Comparison of ENCODE assay signal across 17 cellular contexts in genomic region chr16:31513126-31513525, GRCh38. TPM values are rescaled to one million over a fixed set of nuclear protein-coding genes. Genes with fewer than 3 reads are reported as not detected.
DNase-seq lines count a peak whose midpoint lies in the region; ATAC-seq and TF ChIP-seq lines count a peak whose summit lies in the region.
"Had no signal": no experiment of that assay in that cellular context is flagged by ENCODE, and none has a peak within 500 bp of the region (broad histone marks: within the 10 kb centered on the region; RNA-seq: fewer than 3 reads in every experiment).

No MANE protein-coding gene starts in this region.

- H3K4me1 ChIP-seq in Loucy (ENCODE audit: insufficient read depth, low read length, poor library complexity, severe bottlenecking) (peaks cover 30% of the 10 kb centered on the region), adipocyte (ENCODE audit: control insufficient read depth, insufficient read depth, low read length) (peaks cover 9% of the 10 kb centered on the region), foreskin keratinocyte (peaks cover 5% of the 10 kb centered on the region), testis (peaks cover 9% of the 10 kb centered on the region)

- 75 to 93% methylated on average over 6 of the region's 6 CpGs for WGBS in testis, 2 donors

- H2AFZ ChIP-seq in Loucy (ENCODE audit: low read length), result no peak overlapping the region
- H2AFZ ChIP-seq: parathyroid adenoma had no signal

- 0 out of 2 replicates have a peak, but pooled peaks cover 3% of the 10 kb centered on the region for H3F3A ChIP-seq in Loucy (ENCODE audit: low read depth)

- no peaks in the 10 kb centered on the region for H4K20me1 ChIP-seq in Loucy (ENCODE audit: insufficient read depth, low read length, poor library complexity, severe bottlenecking)

- TF ChIP-seq CTCF in AG09309 (IDR thresholded peaks at IDR 0.05; ENCODE audit: control insufficient read depth, insufficient read depth, low read depth, low read length, missing control alignments), result no peak
- no peak for TF ChIP-seq CTCF in Loucy (conservative IDR thresholded peaks at IDR 0.05; ENCODE audit: low read length)
- TF ChIP-seq CTCF in foreskin keratinocyte (conservative IDR thresholded peaks at IDR 0.05), result no peak
- TF ChIP-seq CTCF in testis (IDR thresholded peaks at IDR 0.05), result no peak

- H3K27me3 ChIP-seq in Loucy (ENCODE audit: insufficient read depth, low read length, poor library complexity, severe bottlenecking) (no peaks in the 10 kb centered on the region), adipocyte (replicated peaks; ENCODE audit: control insufficient read depth, insufficient read depth, low read length) (no peaks in the 10 kb centered on the region), foreskin keratinocyte (no peaks in the 10 kb centered on the region), testis (no peaks in the 10 kb centered on the region)

- peak overlapping the region; percentile 25 for H3K4me2 ChIP-seq in Loucy (ENCODE audit: low read depth, low read length, poor library complexity, severe bottlenecking)

- H3K9ac ChIP-seq in Loucy (ENCODE audit: low read depth, low read length, poor library complexity, severe bottlenecking) (peak overlapping the region; percentile 17), adipocyte (ENCODE audit: low read length) (no peak overlapping the region)
- H3K9ac ChIP-seq: parathyroid adenoma had no signal

- intact Hi-C loops in testis (cut with DNase I; ENCODE audit: low total_unique reads), result no loop called here

- no peak overlapping the region for H3K4me3 ChIP-seq in AG09309 (ENCODE audit: control insufficient read depth, low read depth, low read length)
- H3K4me3 ChIP-seq in Loucy (ENCODE audit: low read length, poor library complexity, severe bottlenecking), result no peak overlapping the region
- H3K4me3 ChIP-seq in adipocyte (ENCODE audit: low read length), result no peak overlapping the region
- H3K4me3 ChIP-seq in testis, result no peak overlapping the region
- H3K4me3 ChIP-seq: gastrocnemius medialis, mucosa of descending colon had no signal

- peak; percentile 24 for ATAC-seq in foreskin keratinocyte
- ATAC-seq in HG03095 (IDR thresholded peaks at IDR 0.05; ENCODE audit: unreplicated experiment), result no peak
- ATAC-seq: gastrocnemius medialis, mucosa of descending colon had no signal

- peaks cover 17% of the 10 kb centered on the region for H3K79me2 ChIP-seq in Loucy (ENCODE audit: insufficient read depth, low read length)

- H3K36me3 ChIP-seq in Loucy (ENCODE audit: insufficient read depth, low read length) (no peaks in the 10 kb centered on the region), adipocyte (ENCODE audit: control insufficient read depth, insufficient read depth, low read length, severe bottlenecking) (no peaks in the 10 kb centered on the region), testis (ENCODE audit: low read depth, missing control alignments) (no peaks in the 10 kb centered on the region)
- H3K36me3 ChIP-seq: gastrocnemius medialis had no signal

- H3K27ac ChIP-seq in foreskin keratinocyte (no peak overlapping the region), testis (no peak overlapping the region)
- H3K27ac ChIP-seq: gastrocnemius medialis, parathyroid adenoma had no signal

- DNase-seq in AG09309 (ENCODE audit: low read depth), result peak; percentile 49
- peak; percentile 86 for DNase-seq in adipocyte (ENCODE audit: low read depth)
- peak; percentile 62 to 87 for DNase-seq in foreskin keratinocyte
- DNase-seq in testis, result no peak
- no peak for DNase-seq in COLO668 (lab: John Stamatoyannopoulos, UW; ENCODE audit: unreplicated experiment)
- no peak for DNase-seq in OCI-M2 (lab: John Stamatoyannopoulos, UW; ENCODE audit: unreplicated experiment)
- DNase-seq: activated naive CD8-positive, alpha-beta T cell treated with anti-CD3 and anti-CD28 coated beads for 36 hours; DMS 273 treated with DMSO at 0.1 percent for 48 hours; gastrocnemius medialis; mucosa of descending colon; NCI-H1694; stimulated activated CD8-positive, alpha-beta memory T cell treated with anti-CD3 and anti-CD28 coated beads, Interleukin-4, amount 100 ng/mL, for 48 hours had no signal

- H3K9me2 ChIP-seq in Loucy (replicated peaks; ENCODE audit: low read depth, low read length), result no peaks in the 10 kb centered on the region

- TF ChIP-seq POLR2A in testis (IDR thresholded peaks at IDR 0.05), result no peak

- H3K9me3 ChIP-seq in Loucy (ENCODE audit: insufficient read depth, low read depth, low read length) (peaks cover 4% of the 10 kb centered on the region; the same call in 1 of the 2 replicates), adipocyte (ENCODE audit: control insufficient read depth, low read length) (no peaks in the 10 kb centered on the region), testis (no peaks in the 10 kb centered on the region)
- H3K9me3 ChIP-seq: gastrocnemius medialis, mucosa of descending colon had no signal

RNA-seq across cellular contexts. Expression of gene RUSF1, which starts 4.9 kb away (rescaled TPM):
- 30.4 and 36.9 TPM in 2 replicates for total RNA-seq in foreskin keratinocyte
- 30.6 and 38.0 TPM in 2 replicates for polyA plus RNA-seq in foreskin keratinocyte
- 100 to 1,000 TPM; 102 to 124 TPM for total RNA-seq in testis
- 75.8 TPM for polyA plus RNA-seq in testis (ENCODE audit: insufficient read depth, low read depth, low replicate concordance)

RNA-seq across cellular contexts. Expression of gene AHSP, which starts 14.6 kb away (rescaled TPM):
- total RNA-seq in foreskin keratinocyte (not detected in 2 replicates), testis (1 to 10 TPM in 1 of 2 donors, not detected in 1; 1.9 TPM)
- polyA plus RNA-seq in foreskin keratinocyte (not detected in 2 replicates), testis (ENCODE audit: insufficient read depth, low read depth, low replicate concordance) (5.6 TPM)
- total RNA-seq: activated naive CD8-positive, alpha-beta T cell treated with anti-CD3 and anti-CD28 coated beads for 36 hours; gastrocnemius medialis; mucosa of descending colon had no signal
- polyA plus RNA-seq: AG04450, keratinocyte had no signal

RNA-seq across cellular contexts. Expression of gene SLC5A2, which starts 30.2 kb away (rescaled TPM):
- total RNA-seq in foreskin keratinocyte (0.04 TPM in 1 of 2 replicates, not detected in the other), testis (1 to 10 TPM; 5.8 to 6.9 TPM)
- polyA plus RNA-seq in foreskin keratinocyte (0.17 and 0.19 TPM in 2 replicates), testis (ENCODE audit: insufficient read depth, low read depth, low replicate concordance) (18.1 TPM)
- total RNA-seq: gastrocnemius medialis had no signal
- polyA plus RNA-seq: AG04450, keratinocyte had no signal

RNA-seq across cellular contexts. Expression of gene TGFB1I1, which starts 41.2 kb away (rescaled TPM):
- 18.2 and 19.7 TPM in 2 replicates for total RNA-seq in foreskin keratinocyte
- polyA plus RNA-seq in foreskin keratinocyte, result 34.6 and 34.8 TPM in 2 replicates
- total RNA-seq in testis, result 10 to 100 TPM; 13.6 to 28.4 TPM
- polyA plus RNA-seq in testis (ENCODE audit: insufficient read depth, low read depth, low replicate concordance), result 31.7 TPM

RNA-seq across cellular contexts. Expression of gene ARMC5, which starts 53.8 kb away (rescaled TPM):
- total RNA-seq in foreskin keratinocyte (6.1 TPM in 2 replicates), testis (10 to 100 TPM; 19.1 to 21.3 TPM)
- polyA plus RNA-seq in foreskin keratinocyte (6.4 and 6.9 TPM in 2 replicates), testis (ENCODE audit: insufficient read depth, low read depth, low replicate concordance) (11.0 TPM)

Comparison
In these comparisons a context has a peak if more than half of its experiments do, and no peak if none do; other contexts are left out.
1. DNase-seq: peak in AG09309 (single experiment), adipocyte (single experiment) and foreskin keratinocyte (2 of 2); none in testis (single experiment), COLO668 (single experiment) and OCI-M2 (single experiment).